8 cellular contexts compared by ENCODE assay signal in the genomic region with DNA sequence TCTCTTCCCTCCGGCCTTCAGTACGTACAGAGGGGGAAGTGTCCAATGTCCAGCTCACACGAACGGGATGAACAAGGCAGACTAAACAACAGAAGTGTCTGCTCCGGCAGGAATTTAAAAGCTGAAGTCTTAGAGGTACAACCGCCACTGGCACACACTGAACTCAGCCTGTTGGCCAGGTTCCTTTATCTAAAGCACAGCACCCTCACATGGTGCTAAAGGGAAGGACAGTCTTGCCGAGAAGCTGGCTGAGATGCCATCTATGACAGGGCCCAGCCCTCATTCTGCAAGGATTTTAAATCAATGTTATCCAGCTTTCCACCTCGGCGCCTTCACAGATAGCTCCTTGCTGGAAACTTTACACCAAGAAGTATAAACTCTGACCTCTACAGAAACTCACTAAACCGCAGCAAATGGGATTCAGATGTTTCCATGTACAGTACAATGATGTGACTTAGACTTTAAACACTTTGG. TPM values are rescaled to one million over a fixed set of nuclear protein-coding genes. Genes with fewer than 3 reads are reported as not detected.
DNase-seq lines count a peak whose midpoint lies in the region; ATAC-seq and TF ChIP-seq lines count a peak whose summit lies in the region.

No MANE protein-coding gene starts in this region.

- no peaks in the 10 kb centered on the region for H3K9me3 Mint-ChIP-seq in CD4-positive, alpha-beta T cell

- ATAC-seq in CD4-positive, alpha-beta T cell (ENCODE audit: poor library complexity) = peak; percentile 59
- peak; percentile 63 for ATAC-seq in foreskin keratinocyte
- peak; percentile 29 for ATAC-seq in omental fat pad (ENCODE audit: low FRiP score)
- no peak for ATAC-seq in HG03097 (IDR thresholded peaks at IDR 0.05; ENCODE audit: low FRiP score, unreplicated experiment)

- H3K23ac ChIP-seq in mesenchymal stem cell (ENCODE audit: low read length in 2 of 2) = no peak overlapping the region

- H3K27me3 Mint-ChIP-seq in CD4-positive, alpha-beta T cell = no peaks in the 10 kb centered on the region

- POLR2A ChIA-PET in CD4-positive, alpha-beta T cell (lab: Charles Lee) = interaction anchor here (0.7 to 4.6 kb wide), 9 partner anchors 9 to 606 kb away, joined by 3 to 36 read pairs (median 5); partner anchors contain the start of genes ASB7, LINS1 and LYSMD4
- POLR2A ChIA-PET in HEK293T (lab: Yijun Ruan, JAX) = interaction anchor here (0.8 to 1.2 kb wide), 3 partner anchors 264 to 605 kb away, joined by 3 to 4 read pairs (median 3); partner anchors contain the start of genes ASB7, LINS1 and LYSMD4

- no peak overlapping the region for H2BK5ac ChIP-seq in mesenchymal stem cell (ENCODE audit: low read depth, low read length, poor library complexity, severe bottlenecking)

- H3K27ac ChIP-seq in CD4-positive, alpha-beta T cell (ENCODE audit: low read depth, low read length) = no peak overlapping the region
- H3K27ac ChIP-seq in foreskin keratinocyte (no peak overlapping the region), mesenchymal stem cell (ENCODE audit: low read length, poor library complexity, severe bottlenecking) (no peak overlapping the region)

- peak overlapping the region; percentile 26 for H3K27ac Mint-ChIP-seq in CD4-positive, alpha-beta T cell

- no peak overlapping the region for H2BK15ac ChIP-seq in mesenchymal stem cell (ENCODE audit: low read depth, poor library complexity, severe bottlenecking)

- no peak overlapping the region for H4K8ac ChIP-seq in mesenchymal stem cell (ENCODE audit: low read length)

- DNase-seq in CD4-positive, alpha-beta T cell = peak; percentile 42 to 66 (median 54)
- DNase-seq in HEK293T (ENCODE audit: extremely low spot score) (peak; percentile 66), NOMO-1 (lab: John Stamatoyannopoulos, UW; ENCODE audit: unreplicated experiment in 2 of 2) (peak; percentile 57 to 78), foreskin keratinocyte (peak; percentile 39 to 75), omental fat pad (ENCODE audit: low spot score) (peak; percentile 38), mesenchymal stem cell (no peak)
- peak; percentile 28 for DNase-seq in activated T-helper 9 cell treated with anti-CD3 and anti-CD28 coated beads, Interleukin-2, amount 50 U/mL, for 16 hours (ENCODE audit: low read depth)

- H3K4me3 Mint-ChIP-seq in CD4-positive, alpha-beta T cell = peak overlapping the region; percentile 86

- H2AK5ac ChIP-seq in mesenchymal stem cell (ENCODE audit: low read length, severe bottlenecking) = no peak overlapping the region

- TF ChIP-seq CTCF in CD4-positive, alpha-beta T cell (IDR thresholded peaks at IDR 0.05) = peak; percentile 71
- TF ChIP-seq CTCF in foreskin keratinocyte (conservative IDR thresholded peaks at IDR 0.05) (peak; percentile 92), omental fat pad (IDR thresholded peaks at IDR 0.05) (no peak)

- WGBS in mesenchymal stem cell = 44% methylated on average over 10 of the region's 10 CpGs

- no peak overlapping the region for H4K91ac ChIP-seq in mesenchymal stem cell (ENCODE audit: low read length)

- intact Hi-C loops in CD4-positive, alpha-beta T cell (cut with DNase I, micrococcal nuclease) = loop anchor here (2.0 to 10.0 kb wide), 3 partner anchors 204 to 524 kb away; no protein-coding TSS in a partner anchor

- H3K36me3 ChIP-seq in mesenchymal stem cell (ENCODE audit: control insufficient read depth in 1 of 2, insufficient read depth in 2 of 2, low read depth in 1 of 2, low read length in 2 of 2) = peaks cover 0 to 3% of the 10 kb centered on the region in 2 experiments

- H2BK120ac ChIP-seq in mesenchymal stem cell (ENCODE audit: low read depth, low read length) = no peak overlapping the region

- no peaks in the 10 kb centered on the region for H3K27me3 ChIP-seq in CD4-positive, alpha-beta T cell (ENCODE audit: control insufficient read depth, insufficient read depth, low read length)
- H3K27me3 ChIP-seq in foreskin keratinocyte = peaks cover 38% of the 10 kb centered on the region
- H3K27me3 ChIP-seq in mesenchymal stem cell (ENCODE audit: control insufficient read depth in 1 of 2, insufficient read depth in 1 of 2, low read length in 2 of 2) = peaks cover 16 to 64% of the 10 kb centered on the region in 2 experiments

- H3K4me1 ChIP-seq in foreskin keratinocyte (no peaks in the 10 kb centered on the region), mesenchymal stem cell (ENCODE audit: control insufficient read depth, insufficient read depth, low read depth, low read length) (peaks cover 6% of the 10 kb centered on the region)

- H3K9me3 ChIP-seq in CD4-positive, alpha-beta T cell (ENCODE audit: control insufficient read depth, low read length) = no peaks in the 10 kb centered on the region
- H3K9me3 ChIP-seq in mesenchymal stem cell (ENCODE audit: control insufficient read depth, low read length) = no peaks in the 10 kb centered on the region

- no peak overlapping the region for H3K9ac ChIP-seq in mesenchymal stem cell (ENCODE audit: low read length)

- no peak overlapping the region for H2AFZ ChIP-seq in mesenchymal stem cell (ENCODE audit: low read depth, low read length)

- no peaks in the 10 kb centered on the region for H3K79me1 ChIP-seq in mesenchymal stem cell (replicated peaks; ENCODE audit: low read length, poor library complexity, severe bottlenecking)

- no peak overlapping the region for H3K18ac ChIP-seq in mesenchymal stem cell (ENCODE audit: low read depth in 1 of 2, low read length in 2 of 2)

- no peak overlapping the region for H3K14ac ChIP-seq in mesenchymal stem cell (ENCODE audit: low read length in 2 of 2)

- no peak overlapping the region for H2BK12ac ChIP-seq in mesenchymal stem cell (ENCODE audit: low read length in 2 of 2)

- H3K36me3 Mint-ChIP-seq in CD4-positive, alpha-beta T cell (ENCODE audit: low read depth) = no peaks in the 10 kb centered on the region

- H3K4me3 ChIP-seq in mesenchymal stem cell (ENCODE audit: insufficient read depth in 1 of 2, low read depth in 1 of 2, low read length in 2 of 2) = no peak overlapping the region

- no peak overlapping the region for H3K4ac ChIP-seq in mesenchymal stem cell (ENCODE audit: low read depth in 1 of 2, low read length in 2 of 2)

- no peak overlapping the region for H3K4me2 ChIP-seq in mesenchymal stem cell (ENCODE audit: low read length, poor library complexity, severe bottlenecking)

- H3K4me1 Mint-ChIP-seq in CD4-positive, alpha-beta T cell (ENCODE audit: low read depth) = peaks cover 39% of the 10 kb centered on the region

- CTCF ChIA-PET in CD4-positive, alpha-beta T cell (lab: Charles Lee) = interaction anchor here (0.6 to 6.9 kb wide), 11 partner anchors 8 to 1066 kb away, joined by 3 to 99 read pairs (median 4); no protein-coding TSS in a partner anchor
- CTCF ChIA-PET in HEK293T (lab: Yijun Ruan, JAX) = interaction anchor here (0.7 to 4.4 kb wide), 16 partner anchors 8 to 1066 kb away, joined by 3 to 36 read pairs (median 4); no protein-coding TSS in a partner anchor

TF ChIP-seq in HEK293T, 16 proteins besides CTCF, POLR2A, EP300 and RAD21:
- TF ChIP-seq L3MBTL2 (conservative IDR thresholded peaks at IDR 0.05) (no peak), PKNOX1 (IDR thresholded peaks at IDR 0.05) (no peak), ZNF384 (IDR thresholded peaks at IDR 0.05) (no peak), SP1 (IDR thresholded peaks at IDR 0.05) (no peak), HDGF (IDR thresholded peaks at IDR 0.05; ENCODE audit: borderline replicate concordance) (no peak), ARNT (IDR thresholded peaks at IDR 0.05) (no peak), ELF4 (IDR thresholded peaks at IDR 0.05) (no peak)

RNA-seq across cellular contexts. Expression of gene ADAMTS17, which starts 2.8 kb away (rescaled TPM):
- total RNA-seq in CD4-positive, alpha-beta T cell = 10 to 100 TPM in 1 of 2 experiments, 1 to 10 TPM in 1; 9.9 to 13.2 TPM
- 0.14 and 0.39 TPM in 2 replicates for total RNA-seq in foreskin keratinocyte
- 0.07 and 0.11 TPM in 2 replicates for polyA plus RNA-seq in foreskin keratinocyte
- total RNA-seq in omental fat pad = 10 to 100 TPM in 1 of 4 donors, 1 to 10 TPM in 3; 1.6 to 10.7 (median 5.7) TPM
- polyA plus RNA-seq in mesenchymal stem cell (2013, experiment 1 of 2) = 0.06 TPM
- 0.08 TPM for polyA plus RNA-seq in mesenchymal stem cell (2013, experiment 2 of 2)

Comparison
In these comparisons a context has a peak if more than half of its experiments do, and no peak if none do; other contexts are left out.
1. CTCF ChIP-seq: peak in CD4-positive, alpha-beta T cell (single experiment) and foreskin keratinocyte (single experiment); none in omental fat pad (0 of 3).